In genomic region chr7:121430558-121430957, GRCh38 we compare ENCODE assay signal across 36 cellular contexts. TPM values are rescaled to one million over a fixed set of nuclear protein-coding genes. Genes with fewer than 3 reads are reported as not detected.
DNase-seq lines count a peak whose midpoint lies in the region; ATAC-seq, FAIRE-seq and TF ChIP-seq lines count a peak whose summit lies in the region.
"Had no signal": no experiment of that assay in that cellular context is flagged by ENCODE, and none has a peak within 500 bp of the region (broad histone marks: within the 10 kb centered on the region; RNA-seq: fewer than 3 reads in every experiment).

No MANE protein-coding gene starts in this region.

- H3K9me2 ChIP-seq in GM23338 (ENCODE audit: insufficient read depth), result peaks cover 8% of the 10 kb centered on the region

- POLR2A ChIA-PET in K562 (lab: Yijun Ruan, JAX), result interaction anchor here (0.5 to 1.5 kb wide), 3 partner anchors 19 to 34 kb away, joined by 3 to 6 read pairs (median 3); partner anchors contain the start of gene FAM3C

- no peaks in the 10 kb centered on the region for H4K20me1 ChIP-seq in GM23338 (replicated peaks; ENCODE audit: insufficient read depth)
- no peaks in the 10 kb centered on the region for H4K20me1 ChIP-seq in K562 (replicated peaks; ENCODE audit: control insufficient read depth, insufficient read depth, low read length)
- peaks cover 99% of the 10 kb centered on the region for H4K20me1 ChIP-seq in smooth muscle cell (ENCODE audit: low read depth)
- H4K20me1 ChIP-seq: BLaER1; BLaER1 treated with 17β-estradiol and CSF1 and Interleukin-3, amounts not matched to agents 10 nM and 100 nM had no signal

- DNase-seq in Calu3 (no peak), GM23338 (ENCODE audit: low spot score) (no peak), K562 (ENCODE audit: extremely low read depth in 1 of 4, low spot score in 3 of 4) (no peak), smooth muscle cell (lab: John Stamatoyannopoulos, UW; ENCODE audit: unreplicated experiment) (no peak), head of caudate nucleus (no peak), NCI-H1930 (lab: John Stamatoyannopoulos, UW) (no peak)
- DNase-seq: 8988T; ACHN; AML-193; BE2C; C1 segment of cervical spinal cord; Caco-2; CD4-positive, alpha-beta memory T cell; CD4-positive, alpha-beta T cell; CD4-positive, CD25-positive, alpha-beta regulatory T cell; CD8-positive, alpha-beta memory T cell; CD8-positive, alpha-beta T cell; COR-L47; DMS 273 treated with DMSO at 0.1 percent for 48 hours; DMS153; DMS53; DMS79; DMS79 treated with DMSO at 0.1 percent for 48 hours; DND-41; EL had no signal

- H3K9me3 ChIP-seq in K562 (replicated peaks; ENCODE audit: control insufficient read depth, insufficient read depth, low read depth, low read length), result no peaks in the 10 kb centered on the region
- H3K9me3 ChIP-seq in smooth muscle cell (replicated peaks; ENCODE audit: low read depth), result no peaks in the 10 kb centered on the region
- H3K9me3 ChIP-seq: A549; BE2C; BLaER1; BLaER1 treated with 17β-estradiol and CSF1 and Interleukin-3, amounts not matched to agents 10 nM and 100 nM; Caco-2 had no signal

- H3K4me2 ChIP-seq in GM23338 (no peak overlapping the region), K562 (ENCODE audit: insufficient read depth, low read length) (no peak overlapping the region), smooth muscle cell (no peak overlapping the region)
- H3K4me2 ChIP-seq: A549; BLaER1; BLaER1 treated with 17β-estradiol and CSF1 and Interleukin-3, amounts not matched to agents 10 nM and 100 nM had no signal

- no peak for TF ChIP-seq RAD21 in K562 (CRISPR knock-in tag; conservative IDR thresholded peaks at IDR 0.05 in 1 of 2, IDR thresholded peaks at IDR 0.05 in 1 of 2)

- H3K4me1 Mint-ChIP-seq in Calu3 (ENCODE audit: low read depth, unreplicated experiment) (peaks cover 8% of the 10 kb centered on the region), GM23338 (no peaks in the 10 kb centered on the region)
- H3K4me1 Mint-ChIP-seq: CD14-positive monocyte; CD8-positive, alpha-beta memory T cell had no signal

- no peak for TF ChIP-seq POLR2A in K562 (conservative IDR thresholded peaks at IDR 0.05)

- intact Hi-C loops in Calu3 (cut with micrococcal nuclease; ENCODE audit: unreplicated experiment), result no loop called here
- intact Hi-C loops in K562 (cut with micrococcal nuclease), result no loop called here
- intact Hi-C loops in head of caudate nucleus (cut with DNase I), result no loop called here

- H3K36me3 ChIP-seq in GM23338 (ENCODE audit: insufficient read depth) (no peaks in the 10 kb centered on the region), K562 (ENCODE audit: control insufficient read depth, insufficient read depth, low read length) (no peaks in the 10 kb centered on the region), smooth muscle cell (ENCODE audit: low read depth) (no peaks in the 10 kb centered on the region)
- H3K36me3 ChIP-seq: BE2C; BLaER1; BLaER1 treated with 17β-estradiol and CSF1 and Interleukin-3, amounts not matched to agents 10 nM and 100 nM had no signal

- no peaks in the 10 kb centered on the region for H3K27me3 Mint-ChIP-seq in Calu3 (ENCODE audit: unreplicated experiment)
- no peaks in the 10 kb centered on the region for H3K27me3 Mint-ChIP-seq in GM23338 (ENCODE audit: insufficient read depth, low read depth, poor library complexity)
- H3K27me3 Mint-ChIP-seq: B cell; CD4-positive, alpha-beta T cell; CD4-positive, CD25-positive, alpha-beta regulatory T cell had no signal

- H3K27me3 ChIP-seq in GM23338 (ENCODE audit: insufficient read depth), result no peaks in the 10 kb centered on the region
- no peaks in the 10 kb centered on the region for H3K27me3 ChIP-seq in K562 (ENCODE audit: control insufficient read depth in 2 of 2, insufficient read depth in 2 of 2, low read length in 2 of 2)
- H3K27me3 ChIP-seq in smooth muscle cell (ENCODE audit: low read depth), result no peaks in the 10 kb centered on the region
- H3K27me3 ChIP-seq: BE2C; BLaER1; BLaER1 treated with 17β-estradiol and CSF1 and Interleukin-3, amounts not matched to agents 10 nM and 100 nM had no signal

- CTCF ChIA-PET in Calu3 (lab: Charles Lee), result interaction anchor here (0.6 to 1.1 kb wide), 2 partner anchors 9 to 72 kb away, joined by 3 to 5 read pairs; no protein-coding TSS in a partner anchor
- CTCF ChIA-PET in K562 (lab: Yijun Ruan, JAX; ENCODE audit: low intra/inter-chr PET ratio), result no interaction called here

- H3K36me3 Mint-ChIP-seq in Calu3 (ENCODE audit: insufficient read depth, unreplicated experiment) (no peaks in the 10 kb centered on the region), GM23338 (ENCODE audit: low read depth) (no peaks in the 10 kb centered on the region)
- H3K36me3 Mint-ChIP-seq: CD14-positive monocyte; CD4-positive, alpha-beta memory T cell; CD4-positive, CD25-positive, alpha-beta regulatory T cell; CD8-positive, alpha-beta T cell had no signal

- no peak for FAIRE-seq in K562 (lab: Jason Lieb, UNC)
- FAIRE-seq: A204.1, A549, D721Med had no signal

- H3K4me3 Mint-ChIP-seq in Calu3 (ENCODE audit: low read depth, unreplicated experiment) (no peak overlapping the region), GM23338 (no peak overlapping the region)
- H3K4me3 Mint-ChIP-seq: B cell; CD14-positive monocyte; CD4-positive, alpha-beta memory T cell; CD4-positive, alpha-beta T cell; CD4-positive, CD25-positive, alpha-beta regulatory T cell; CD8-positive, alpha-beta memory T cell; CD8-positive, alpha-beta T cell had no signal

- ATAC-seq in GM23338, result no peak
- no peak for ATAC-seq in K562
- no peak for ATAC-seq in GM18873 (IDR thresholded peaks at IDR 0.05; ENCODE audit: low FRiP score, unreplicated experiment)
- no peak for ATAC-seq in HG02981 (IDR thresholded peaks at IDR 0.05; ENCODE audit: unreplicated experiment)
- ATAC-seq: A549; CD8-positive, alpha-beta T cell had no signal

- H2AFZ ChIP-seq in GM23338 (peak overlapping the region; percentile 44; the same call in 1 of the 2 replicates), K562 (ENCODE audit: low read depth, low read length) (no peak overlapping the region), smooth muscle cell (ENCODE audit: low read depth) (no peak overlapping the region)

- BruUV-seq in Calu3 (replicated peaks; lab: Mats Ljungman, UMichigan) (no TSS peak), K562 (replicated peaks; lab: Mats Ljungman, UMichigan) (no TSS peak)

- no peaks in the 10 kb centered on the region for H3K9me1 ChIP-seq in K562 (ENCODE audit: control insufficient read depth, insufficient read depth, low read length)

- no peaks in the 10 kb centered on the region for H3F3A ChIP-seq in GM23338 (replicated peaks; ENCODE audit: low read depth)
- peaks cover 8% of the 10 kb centered on the region for H3F3A ChIP-seq in smooth muscle cell (ENCODE audit: low read depth)

- no peak overlapping the region for H3K27ac ChIP-seq in GM23338 (ENCODE audit: low read depth)
- H3K27ac ChIP-seq in K562 (ENCODE audit: extremely low read depth, low read depth, low read length), result no peak overlapping the region
- peak overlapping the region; percentile 86 for H3K27ac ChIP-seq in smooth muscle cell (ENCODE audit: low read depth)
- H3K27ac ChIP-seq: 22Rv1; A549; BLaER1; BLaER1 treated with 17β-estradiol and CSF1 and Interleukin-3, amounts not matched to agents 10 nM and 100 nM; C4-2B had no signal

- no peak for TF ChIP-seq EP300 in K562 (IDR thresholded peaks at IDR 0.05; ENCODE audit: low read length)

- peaks cover 2% of the 10 kb centered on the region for H3K9me3 Mint-ChIP-seq in Calu3 (ENCODE audit: low read depth, unreplicated experiment)
- H3K9me3 Mint-ChIP-seq in GM23338, result no peaks in the 10 kb centered on the region
- H3K9me3 Mint-ChIP-seq: CD4-positive, alpha-beta T cell; CD8-positive, alpha-beta memory T cell; CD8-positive, alpha-beta T cell had no signal

- no peak overlapping the region for H3K4me3 ChIP-seq in GM23338
- no peak overlapping the region for H3K4me3 ChIP-seq in K562
- H3K4me3 ChIP-seq in smooth muscle cell, result no peak overlapping the region
- H3K4me3 ChIP-seq: A549; BLaER1; BLaER1 treated with 17β-estradiol and CSF1 and Interleukin-3, amounts not matched to agents 10 nM and 100 nM had no signal

- H3K27ac Mint-ChIP-seq in Calu3 (ENCODE audit: unreplicated experiment), result peak overlapping the region; percentile 31
- H3K27ac Mint-ChIP-seq in GM23338, result no peak overlapping the region
- H3K27ac Mint-ChIP-seq: B cell; CD14-positive monocyte; CD4-positive, alpha-beta memory T cell; CD4-positive, alpha-beta T cell; CD4-positive, CD25-positive, alpha-beta regulatory T cell; CD8-positive, alpha-beta memory T cell; CD8-positive, alpha-beta T cell had no signal

- 0% methylated on average over 1 of the region's 1 CpG for WGBS in K562 (ENCODE audit: insufficient coverage, low coverage, missing lambda C conversion rate)
- WGBS in smooth muscle cell (ENCODE audit: low lambda C conversion rate), result 92% methylated on average over 1 of the region's 1 CpG

- H3K4me1 ChIP-seq in GM23338 (ENCODE audit: insufficient read depth), result no peaks in the 10 kb centered on the region
- no peaks in the 10 kb centered on the region for H3K4me1 ChIP-seq in K562 (replicated peaks in 1 of 2; ENCODE audit: control insufficient read depth in 2 of 2, insufficient read depth in 2 of 2, low read length in 2 of 2)
- H3K4me1 ChIP-seq in smooth muscle cell (ENCODE audit: low read depth), result no peaks in the 10 kb centered on the region
- H3K4me1 ChIP-seq: A549, BE2C had no signal

- no peaks in the 10 kb centered on the region for H3K79me2 ChIP-seq in GM23338 (replicated peaks; ENCODE audit: insufficient read depth)
- H3K79me2 ChIP-seq in K562 (ENCODE audit: control insufficient read depth, insufficient read depth, low read length), result no peaks in the 10 kb centered on the region
- no peaks in the 10 kb centered on the region for H3K79me2 ChIP-seq in smooth muscle cell (ENCODE audit: low read depth)

- H3K9ac ChIP-seq in K562 (ENCODE audit: insufficient read depth in 1 of 2, low read depth in 2 of 2, low read length in 2 of 2) (no peak overlapping the region), smooth muscle cell (ENCODE audit: low read depth) (no peak overlapping the region)
- H3K9ac ChIP-seq: BLaER1; BLaER1 treated with 17β-estradiol and CSF1 and Interleukin-3, amounts not matched to agents 10 nM and 100 nM had no signal

- in situ Hi-C loops in K562 (cut with MboI), result no loop called here

- TF ChIP-seq CTCF in Calu3 (IDR thresholded peaks at IDR 0.05; ENCODE audit: unreplicated experiment), result no peak
- no peak for TF ChIP-seq CTCF in GM23338 (conservative IDR thresholded peaks at IDR 0.05; ENCODE audit: low read depth in 2 of 2)
- TF ChIP-seq CTCF in K562 (IDR thresholded peaks at IDR 0.05 in 2 of 3, conservative IDR thresholded peaks at IDR 0.05 in 1 of 3; ENCODE audit: insufficient read depth in 2 of 3, low read depth in 1 of 3, low read length in 3 of 3), result no peak
- TF ChIP-seq CTCF in smooth muscle cell (IDR thresholded peaks at IDR 0.05; ENCODE audit: borderline replicate concordance, insufficient read depth, poor library complexity, severe bottlenecking), result no peak

RNA-seq across cellular contexts. Expression of gene FAM3C, which starts 34.5 kb away (rescaled TPM):
- total RNA-seq in Calu3 (2022), result 178 and 206 TPM in 2 replicates
- 59.1 and 60.3 TPM in 2 replicates for total RNA-seq in GM23338 (2014; rRNA removed; shearing (Covaris generic))
- polyA plus RNA-seq in GM23338 (2016; fragmentation: Nextera tagmentation; extraction: Ambion mirVana), result 28.4 and 33.9 TPM in 2 replicates
- total RNA-seq in K562 (2011; cell fraction: chromatin; rRNA removed; ENCODE audit: low replicate concordance), result 26.3 and 87.3 TPM in 2 replicates
- total RNA-seq in K562 (2011; cell fraction: nucleolus; rRNA removed), result 13.7 and 17.5 TPM in 2 replicates
- 43.6 and 70.5 TPM in 2 replicates for total RNA-seq in K562 (2011; cell fraction: nucleoplasm; rRNA removed)
- 24.7 and 36.2 TPM in 2 replicates for total RNA-seq in K562 (2014; rRNA removed)
- total RNA-seq in K562 (2014; rRNA removed; fragmentation: Illumina TruSeq; extraction: Trizol), result 30.0 and 34.6 TPM in 2 replicates
- 26.9 and 27.2 TPM in 2 replicates for total RNA-seq in K562 (2015; rRNA removed; fragmentation: Illumina TruSeq; extraction: Trizol)
- total RNA-seq in K562 (2021), result 30.2 and 30.7 TPM in 2 replicates
- 21.2 and 37.2 TPM in 2 replicates for polyA plus RNA-seq in K562 (2011; rRNA removed)
- 3.3 and 9.0 TPM in 2 replicates for polyA plus RNA-seq in K562 (2011; cell fraction: cytosol; rRNA removed)
- 15.5 and 18.9 TPM in 2 replicates for polyA plus RNA-seq in K562 (2011; cell fraction: nucleus; rRNA removed)
- polyA plus RNA-seq in K562 (2012), result 33.9 and 36.5 TPM in 2 replicates
- 33.5 and 40.5 TPM in 2 replicates for polyA plus RNA-seq in K562 (2014; fragmentation: Illumina TruSeq; extraction: Trizol)
- polyA plus RNA-seq in K562 (2014; fragmentation: Nextera tagmentation; extraction: Ambion mirVana), result 10 to 100 TPM; 10.6 to 13.1 TPM
- 36.7 and 42.6 TPM in 2 replicates for polyA plus RNA-seq in K562 (2014; rRNA removed)
- 25.7 and 29.3 TPM in 2 replicates for polyA minus RNA-seq in K562 (2011; rRNA and poly(A)+ RNA removed)
- 5.5 and 7.5 TPM in 2 replicates for polyA minus RNA-seq in K562 (2011; cell fraction: cytosol; rRNA and poly(A)+ RNA removed)
- polyA minus RNA-seq in K562 (2011; cell fraction: nucleus; rRNA and poly(A)+ RNA removed), result 38.0 and 55.6 TPM in 2 replicates
- 101 and 126 TPM in 2 replicates for total RNA-seq in smooth muscle cell
- polyA plus RNA-seq in smooth muscle cell, result 81.2 and 83.9 TPM in 2 replicates
